Comparison of ENCODE assay signal across 1 cellular context in the genomic region with DNA sequence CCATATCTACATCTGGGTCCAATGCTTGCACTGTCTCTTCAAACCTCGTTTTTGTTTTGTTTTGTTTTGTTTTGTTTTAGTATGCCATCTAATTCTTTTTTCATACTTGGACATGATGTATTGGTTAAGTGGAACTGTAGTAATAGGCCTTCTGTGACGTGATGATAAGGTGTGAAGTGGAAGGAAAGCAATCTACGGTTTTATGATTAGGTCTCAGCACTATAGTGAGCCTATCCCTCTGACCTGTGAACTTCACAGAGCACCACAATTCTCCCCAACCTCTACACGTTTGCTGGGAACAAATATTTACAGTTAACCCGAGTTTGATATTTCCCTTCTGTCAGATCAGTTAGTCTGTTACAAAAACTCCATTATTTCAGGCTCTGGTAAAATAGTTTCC.
A peak's percentile ranks its signal among the peaks of the same experiment; 100 is the strongest.
TF ChIP-seq lines count a peak whose summit lies in the region.

No MANE protein-coding gene starts in this region.

TF ChIP-seq in HepG2, 621 proteins besides CTCF, POLR2A, EP300 and RAD21 (continued from another document):
- TF ChIP-seq, protein P1, sequence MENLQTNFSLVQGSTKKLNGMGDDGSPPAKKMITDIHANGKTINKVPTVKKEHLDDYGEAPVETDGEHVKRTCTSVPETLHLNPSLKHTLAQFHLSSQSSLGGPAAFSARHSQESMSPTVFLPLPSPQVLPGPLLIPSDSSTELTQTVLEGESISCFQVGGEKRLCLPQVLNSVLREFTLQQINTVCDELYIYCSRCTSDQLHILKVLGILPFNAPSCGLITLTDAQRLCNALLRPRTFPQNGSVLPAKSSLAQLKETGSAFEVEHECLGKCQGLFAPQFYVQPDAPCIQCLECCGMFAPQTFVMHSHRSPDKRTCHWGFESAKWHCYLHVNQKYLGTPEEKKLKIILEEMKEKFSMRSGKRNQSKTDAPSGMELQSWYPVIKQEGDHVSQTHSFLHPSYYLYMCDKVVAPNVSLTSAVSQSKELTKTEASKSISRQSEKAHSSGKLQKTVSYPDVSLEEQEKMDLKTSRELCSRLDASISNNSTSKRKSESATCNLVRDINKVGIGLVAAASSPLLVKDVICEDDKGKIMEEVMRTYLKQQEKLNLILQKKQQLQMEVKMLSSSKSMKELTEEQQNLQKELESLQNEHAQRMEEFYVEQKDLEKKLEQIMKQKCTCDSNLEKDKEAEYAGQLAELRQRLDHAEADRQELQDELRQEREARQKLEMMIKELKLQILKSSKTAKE (CRISPR knock-in tag; IDR thresholded peaks at IDR 0.05; ENCODE audit: borderline replicate concordance), result no peak
- TF ChIP-seq NBN (conservative IDR thresholded peaks at IDR 0.05) (no peak), DNMT1 (CRISPR knock-in tag; IDR thresholded peaks at IDR 0.05) (no peak), TBX2 (CRISPR knock-in tag; IDR thresholded peaks at IDR 0.05; ENCODE audit: borderline replicate concordance) (0 out of 2 replicates have a peak, but pooled peaks have one; percentile 30)
- TF ChIP-seq, protein P2, sequence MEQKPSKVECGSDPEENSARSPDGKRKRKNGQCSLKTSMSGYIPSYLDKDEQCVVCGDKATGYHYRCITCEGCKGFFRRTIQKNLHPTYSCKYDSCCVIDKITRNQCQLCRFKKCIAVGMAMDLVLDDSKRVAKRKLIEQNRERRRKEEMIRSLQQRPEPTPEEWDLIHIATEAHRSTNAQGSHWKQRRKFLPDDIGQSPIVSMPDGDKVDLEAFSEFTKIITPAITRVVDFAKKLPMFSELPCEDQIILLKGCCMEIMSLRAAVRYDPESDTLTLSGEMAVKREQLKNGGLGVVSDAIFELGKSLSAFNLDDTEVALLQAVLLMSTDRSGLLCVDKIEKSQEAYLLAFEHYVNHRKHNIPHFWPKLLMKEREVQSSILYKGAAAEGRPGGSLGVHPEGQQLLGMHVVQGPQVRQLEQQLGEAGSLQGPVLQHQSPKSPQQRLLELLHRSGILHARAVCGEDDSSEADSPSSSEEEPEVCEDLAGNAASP (CRISPR knock-in tag; IDR thresholded peaks at IDR 0.05; ENCODE audit: borderline replicate concordance), result no peak
TF ChIP-seq in HepG2: peak in this region for 6.
